In the genomic region with DNA sequence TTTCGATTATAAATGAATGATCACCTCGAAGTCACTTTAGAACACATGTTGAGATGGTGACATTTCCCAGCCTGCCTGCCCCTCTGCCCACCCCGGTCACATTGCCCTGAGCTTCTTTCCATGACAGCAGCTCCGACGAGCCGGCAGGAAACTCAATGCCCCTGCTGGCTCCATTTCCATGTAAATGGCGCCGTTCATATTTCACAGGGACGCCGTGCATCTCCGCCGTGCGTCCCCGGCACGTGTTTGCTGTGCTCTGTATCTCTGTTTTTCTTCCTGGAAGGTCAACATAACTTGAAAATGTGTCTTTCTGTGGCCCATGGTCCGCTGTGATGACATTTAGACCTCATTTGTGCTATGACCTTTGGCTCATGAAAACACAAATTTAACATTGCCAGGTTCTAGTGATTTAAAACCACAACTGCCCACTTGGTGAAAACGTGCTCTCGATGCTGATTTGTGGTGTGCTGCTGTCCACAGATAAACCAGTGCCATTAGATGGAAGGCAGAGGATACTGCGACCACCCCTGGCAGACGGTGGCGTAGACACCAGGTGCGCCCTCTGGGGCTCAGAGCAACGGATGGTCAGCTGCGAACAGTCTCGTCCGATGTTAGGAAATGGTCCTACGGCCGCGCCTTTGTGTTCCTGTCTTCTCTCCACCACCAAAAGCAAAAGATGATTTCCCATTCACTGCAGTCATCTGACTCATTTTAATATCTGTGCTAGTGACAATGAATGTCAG, we compare ENCODE assay signal across 24 cellular contexts. TPM values are rescaled to one million over a fixed set of nuclear protein-coding genes. Genes with fewer than 3 reads are reported as not detected.
A peak's percentile ranks its signal among the peaks of the same experiment; 100 is the strongest.
DNase-seq lines count a peak whose midpoint lies in the region; ATAC-seq and TF ChIP-seq lines count a peak whose summit lies in the region.
"Had no signal": no experiment of that assay in that cellular context is flagged by ENCODE, and none has a peak within 500 bp of the region (broad histone marks: within the 10 kb centered on the region; RNA-seq: fewer than 3 reads in every experiment).

No MANE protein-coding gene starts in this region.

- TF ChIP-seq EP300 in tibial nerve (IDR thresholded peaks at IDR 0.05): no peak

- POLR2A ChIA-PET in WTC11 (lab: Charles Lee): no interaction called here

- no peaks in the 10 kb centered on the region for H3K27me3 ChIP-seq in tibial nerve
- H3K27me3 ChIP-seq: Peyer's patch had no signal

- no peak overlapping the region for H3K27ac Mint-ChIP-seq in WTC11
- peak overlapping the region; percentile 33 for H3K27ac Mint-ChIP-seq in type B pancreatic cell
- H3K27ac Mint-ChIP-seq: CD4-positive, alpha-beta memory T cell; HFFc6 had no signal

- TF ChIP-seq POLR2A in tibial nerve (IDR thresholded peaks at IDR 0.05): no peak

- peaks cover 0 to 19% (median 6%) of the 10 kb centered on the region in 4 donors for H3K4me1 ChIP-seq in tibial nerve
- H3K4me1 ChIP-seq: Peyer's patch had no signal

- no peak overlapping the region for H3K27ac ChIP-seq in tibial nerve
- H3K27ac ChIP-seq: BLaER1, HL-60, Peyer's patch had no signal

- no peak for ATAC-seq in Right ventricle myocardium inferior
- peak; percentile 48; the same call in 1 of the 2 replicates for ATAC-seq in WTC11
- ATAC-seq in sciatic nerve: no peak
- ATAC-seq: GM12878 had no signal

- CTCF ChIA-PET in WTC11 (lab: Charles Lee): interaction anchor here (0.9 kb wide), 1 partner anchor 16 kb away, joined by 3 read pairs; no protein-coding TSS in a partner anchor

- H3K9me3 Mint-ChIP-seq in WTC11 (no peaks in the 10 kb centered on the region), type B pancreatic cell (no peaks in the 10 kb centered on the region)
- H3K9me3 Mint-ChIP-seq: HFFc6 had no signal

- 84 to 87% methylated on average over 29 of the region's 29 CpGs for WGBS in tibial nerve, 2 donors

- H3K36me3 Mint-ChIP-seq in WTC11 (no peaks in the 10 kb centered on the region), type B pancreatic cell (no peaks in the 10 kb centered on the region)
- H3K36me3 Mint-ChIP-seq: CD4-positive, alpha-beta memory T cell had no signal

- H3K27me3 Mint-ChIP-seq in WTC11 (ENCODE audit: low read depth) (peaks cover 19% of the 10 kb centered on the region), type B pancreatic cell (peaks cover 30% of the 10 kb centered on the region)

- no peaks in the 10 kb centered on the region for H3K9me3 ChIP-seq in tibial nerve
- H3K9me3 ChIP-seq: BLaER1, MG63, Peyer's patch had no signal

- intact Hi-C loops in cardiac septum (cut with DNase I): no loop called here
- intact Hi-C loops in Right ventricle myocardium inferior (cut with DNase I): no loop called here
- intact Hi-C loops in sciatic nerve (cut with DNase I): no loop called here

- H3K4me3 Mint-ChIP-seq in WTC11 (peak overlapping the region; percentile 14; the same call in 1 of the 2 replicates), type B pancreatic cell (no peak overlapping the region)
- H3K4me3 Mint-ChIP-seq: CD4-positive, alpha-beta memory T cell; HFFc6 had no signal

- no peaks in the 10 kb centered on the region for H3K36me3 ChIP-seq in tibial nerve
- H3K36me3 ChIP-seq: BLaER1, MG63, Peyer's patch had no signal

- TF ChIP-seq CTCF in WTC11 (IDR thresholded peaks at IDR 0.05): no peak
- TF ChIP-seq CTCF in type B pancreatic cell (conservative IDR thresholded peaks at IDR 0.05): no peak
- TF ChIP-seq CTCF in tibial nerve (IDR thresholded peaks at IDR 0.05): no peak

- H3K4me1 Mint-ChIP-seq in WTC11 (peaks cover 17% of the 10 kb centered on the region), type B pancreatic cell (ENCODE audit: unreplicated experiment) (peaks cover 38% of the 10 kb centered on the region)
- H3K4me1 Mint-ChIP-seq: CD4-positive, alpha-beta memory T cell had no signal

- no peak overlapping the region for H3K4me3 ChIP-seq in tibial nerve
- H3K4me3 ChIP-seq: BLaER1, GM12878, MG63, Peyer's patch had no signal

- DNase-seq in cardiac septum (ENCODE audit: low spot score): peak; percentile 66
- DNase-seq in Right ventricle myocardium inferior (ENCODE audit: missing footprints): no peak
- no peak for DNase-seq in WTC11 (ENCODE audit: low spot score)
- DNase-seq in islet precursor cell: peak; percentile 38
- DNase-seq in type B pancreatic cell (ENCODE audit: extremely low spot score, unreplicated experiment): no peak
- DNase-seq in DMS79 treated with DMSO at 0.1 percent for 48 hours (lab: John Stamatoyannopoulos, UW): no peak
- no peak for DNase-seq in sciatic nerve (ENCODE audit: low spot score)
- DNase-seq in tibial nerve (ENCODE audit: low spot score in 2 of 2): no peak
- DNase-seq: CD4-positive, alpha-beta memory T cell; DMS153; EL; HFFc6; Karpas-422; MG63; NCI-H1048; NCI-H1436; NCI-H1930; NCI-H345; NCI-H526; Peyer's patch had no signal

TF ChIP-seq in WTC11, 78 proteins besides CTCF, POLR2A, EP300 and RAD21 (continues in another document):
- TF ChIP-seq, protein P1, sequence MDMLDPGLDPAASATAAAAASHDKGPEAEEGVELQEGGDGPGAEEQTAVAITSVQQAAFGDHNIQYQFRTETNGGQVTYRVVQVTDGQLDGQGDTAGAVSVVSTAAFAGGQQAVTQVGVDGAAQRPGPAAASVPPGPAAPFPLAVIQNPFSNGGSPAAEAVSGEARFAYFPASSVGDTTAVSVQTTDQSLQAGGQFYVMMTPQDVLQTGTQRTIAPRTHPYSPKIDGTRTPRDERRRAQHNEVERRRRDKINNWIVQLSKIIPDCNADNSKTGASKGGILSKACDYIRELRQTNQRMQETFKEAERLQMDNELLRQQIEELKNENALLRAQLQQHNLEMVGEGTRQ (CRISPR knock-in tag; IDR thresholded peaks at IDR 0.05): peak; percentile 37; the same call in 1 of the 2 replicates
- no peak for TF ChIP-seq AFF4 (CRISPR knock-in tag; IDR thresholded peaks at IDR 0.05; ENCODE audit: borderline replicate concordance)
- no peak for TF ChIP-seq GTF2I (CRISPR knock-in tag; conservative IDR thresholded peaks at IDR 0.05)
- no peak for TF ChIP-seq MYBL2 (CRISPR knock-in tag; IDR thresholded peaks at IDR 0.05)
- TF ChIP-seq, protein P2, sequence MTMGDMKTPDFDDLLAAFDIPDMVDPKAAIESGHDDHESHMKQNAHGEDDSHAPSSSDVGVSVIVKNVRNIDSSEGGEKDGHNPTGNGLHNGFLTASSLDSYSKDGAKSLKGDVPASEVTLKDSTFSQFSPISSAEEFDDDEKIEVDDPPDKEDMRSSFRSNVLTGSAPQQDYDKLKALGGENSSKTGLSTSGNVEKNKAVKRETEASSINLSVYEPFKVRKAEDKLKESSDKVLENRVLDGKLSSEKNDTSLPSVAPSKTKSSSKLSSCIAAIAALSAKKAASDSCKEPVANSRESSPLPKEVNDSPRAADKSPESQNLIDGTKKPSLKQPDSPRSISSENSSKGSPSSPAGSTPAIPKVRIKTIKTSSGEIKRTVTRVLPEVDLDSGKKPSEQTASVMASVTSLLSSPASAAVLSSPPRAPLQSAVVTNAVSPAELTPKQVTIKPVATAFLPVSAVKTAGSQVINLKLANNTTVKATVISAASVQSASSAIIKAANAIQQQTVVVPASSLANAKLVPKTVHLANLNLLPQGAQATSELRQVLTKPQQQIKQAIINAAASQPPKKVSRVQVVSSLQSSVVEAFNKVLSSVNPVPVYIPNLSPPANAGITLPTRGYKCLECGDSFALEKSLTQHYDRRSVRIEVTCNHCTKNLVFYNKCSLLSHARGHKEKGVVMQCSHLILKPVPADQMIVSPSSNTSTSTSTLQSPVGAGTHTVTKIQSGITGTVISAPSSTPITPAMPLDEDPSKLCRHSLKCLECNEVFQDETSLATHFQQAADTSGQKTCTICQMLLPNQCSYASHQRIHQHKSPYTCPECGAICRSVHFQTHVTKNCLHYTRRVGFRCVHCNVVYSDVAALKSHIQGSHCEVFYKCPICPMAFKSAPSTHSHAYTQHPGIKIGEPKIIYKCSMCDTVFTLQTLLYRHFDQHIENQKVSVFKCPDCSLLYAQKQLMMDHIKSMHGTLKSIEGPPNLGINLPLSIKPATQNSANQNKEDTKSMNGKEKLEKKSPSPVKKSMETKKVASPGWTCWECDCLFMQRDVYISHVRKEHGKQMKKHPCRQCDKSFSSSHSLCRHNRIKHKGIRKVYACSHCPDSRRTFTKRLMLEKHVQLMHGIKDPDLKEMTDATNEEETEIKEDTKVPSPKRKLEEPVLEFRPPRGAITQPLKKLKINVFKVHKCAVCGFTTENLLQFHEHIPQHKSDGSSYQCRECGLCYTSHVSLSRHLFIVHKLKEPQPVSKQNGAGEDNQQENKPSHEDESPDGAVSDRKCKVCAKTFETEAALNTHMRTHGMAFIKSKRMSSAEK (CRISPR knock-in tag; IDR thresholded peaks at IDR 0.05; ENCODE audit: borderline replicate concordance): no peak
- TF ChIP-seq IRF2 (CRISPR knock-in tag; IDR thresholded peaks at IDR 0.05; ENCODE audit: borderline replicate concordance, low read depth): no peak
- TF ChIP-seq FOXJ3 (CRISPR knock-in tag; IDR thresholded peaks at IDR 0.05; ENCODE audit: borderline replicate concordance): no peak

RNA-seq across cellular contexts. Expression of gene UBE2QL1, which starts 43.1 kb away (rescaled TPM):
- 13.1 TPM for total RNA-seq in cardiac septum
- 21.9 TPM for total RNA-seq in Right ventricle myocardium inferior
- total RNA-seq in WTC11 (2021): 0.46 to 0.50 TPM (median 0.46 TPM) in 3 replicates
- 5.6 and 6.9 TPM in 2 replicates for total RNA-seq in type B pancreatic cell (ENCODE audit: low replicate concordance)
- total RNA-seq in sciatic nerve: 0.94 TPM
- 1 to 10 TPM in 1 of 4 donors, under 1 TPM in 3; 0.22 to 1.0 (median 0.50) TPM for total RNA-seq in tibial nerve
- total RNA-seq: CD4-positive, alpha-beta memory T cell; HFFc6; HT1080 had no signal

Comparison
In these comparisons a context has a peak if more than half of its experiments do, and no peak if none do; other contexts are left out.
1. DNase-seq: peak in cardiac septum (single experiment) and islet precursor cell (single experiment); none in Right ventricle myocardium inferior (single experiment), WTC11 (single experiment), type B pancreatic cell (single experiment), DMS79 treated with DMSO at 0.1 percent for 48 hours (single experiment), sciatic nerve (single experiment) and tibial nerve (0 of 2).